In the genomic region with DNA sequence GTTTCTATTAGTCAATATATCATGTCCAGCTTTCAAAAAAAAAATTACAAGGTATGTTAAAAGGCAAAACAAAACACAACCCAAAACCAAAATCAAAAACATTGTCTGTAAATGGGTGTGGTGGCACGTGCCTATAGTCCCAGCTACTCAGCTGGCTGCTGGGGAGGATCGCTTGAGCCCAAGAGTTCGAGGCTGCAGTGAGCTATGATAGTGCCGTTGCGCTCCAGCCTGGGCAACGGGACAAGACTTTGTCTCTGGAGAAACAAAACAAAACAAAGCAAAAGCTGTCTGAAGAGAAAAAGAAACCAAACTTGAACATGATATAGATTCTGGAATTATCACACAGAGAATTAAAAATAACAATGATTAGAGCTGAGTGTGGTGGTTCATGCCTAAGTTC, we compare ENCODE assay signal across 17 cellular contexts. TPM values are rescaled to one million over a fixed set of nuclear protein-coding genes. Genes with fewer than 3 reads are reported as not detected.
"Had no signal": no experiment of that assay in that cellular context is flagged by ENCODE, and none has a peak within 500 bp of the region (broad histone marks: within the 10 kb centered on the region; RNA-seq: fewer than 3 reads in every experiment).

No MANE protein-coding gene starts in this region.

- DNase-seq: activated CD4-positive, alpha-beta T cell treated with anti-CD3 and anti-CD28 coated beads for 4 hours; activated CD8-positive, alpha-beta memory T cell treated with anti-CD3 and anti-CD28 coated beads for 24 hours; activated naive CD4-positive, alpha-beta T cell treated with anti-CD3 and anti-CD28 coated beads, Interleukin-2, amount 10 ng/mL, durations not matched to agents 7 days and 5 days; adrenal gland; hippocampal formation; naive B cell; occipital lobe; SK-N-SH; stomach; T-helper 1 cell; thyroid gland had no signal

- H3K9ac ChIP-seq: SK-N-SH had no signal

- H3K36me3 ChIP-seq: adrenal gland, stomach, thyroid gland had no signal

- ATAC-seq: esophagus mucosa had no signal

- H3K4me3 ChIP-seq: adrenal gland, lung, stomach, thyroid gland had no signal

- H3K27me3 ChIP-seq: adrenal gland, stomach, thyroid gland had no signal

- H3K9me3 ChIP-seq: adrenal gland, SK-N-SH, stomach, thyroid gland had no signal

- H3K4me2 ChIP-seq: SK-N-SH had no signal

- FAIRE-seq: endometrium, urothelium cell line had no signal

- H3K27ac ChIP-seq: adrenal gland, stomach, thyroid gland had no signal

- H3K4me1 ChIP-seq: stomach, thyroid gland had no signal

RNA-seq across cellular contexts. Expression of a gene that starts 10.3 kb away (rescaled TPM):
- total RNA-seq: esophagus mucosa, glomerular endothelial cell, lung, occipital lobe, stomach, thyroid gland had no signal

RNA-seq across cellular contexts. Expression of a gene that starts 41.3 kb away (rescaled TPM):
- total RNA-seq: stomach, thyroid gland had no signal

RNA-seq across cellular contexts. Expression of a gene that starts 46.0 kb away (rescaled TPM):
- total RNA-seq: activated T-helper 17 cell treated with anti-CD3 and anti-CD28 coated beads, Interleukin-2, amount 50 U/mL, for 72 hours; esophagus mucosa; glomerular endothelial cell; occipital lobe; stomach had no signal
